Comparison of ENCODE assay signal across 8 cellular contexts in the genomic region with DNA sequence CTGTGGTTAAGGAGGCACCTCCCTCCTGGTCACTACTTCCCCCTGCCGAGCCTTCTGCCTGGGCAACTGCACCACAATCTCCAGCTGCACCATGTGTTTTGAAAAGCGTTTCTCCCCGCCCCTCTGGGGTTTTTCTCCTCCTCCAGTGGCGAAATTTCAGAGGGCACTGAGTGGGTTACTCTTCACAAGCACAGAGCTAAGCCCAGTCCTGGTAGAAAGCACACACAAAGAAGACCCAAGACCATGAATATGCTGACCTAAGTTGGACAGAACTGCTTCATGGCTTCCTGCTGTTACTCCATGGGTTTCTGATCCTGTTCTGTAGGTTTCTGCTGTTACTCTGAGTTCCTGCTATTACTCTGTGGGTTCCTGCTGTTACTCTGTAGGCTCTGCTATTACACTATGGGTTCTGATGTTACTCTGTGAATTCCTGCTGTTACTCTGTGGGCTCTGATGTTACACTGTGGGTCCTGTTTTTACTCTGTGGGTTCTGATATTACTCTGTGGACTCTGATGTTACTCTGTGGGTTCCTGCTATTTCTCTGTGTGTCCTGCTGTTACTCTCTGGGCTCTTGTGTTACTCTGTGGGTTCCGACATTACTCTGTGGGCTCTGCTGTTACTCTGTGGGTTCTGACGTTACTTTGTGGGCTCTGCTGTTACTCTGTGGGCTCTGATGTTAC.
DNase-seq lines count a peak whose midpoint lies in the region; ATAC-seq and TF ChIP-seq lines count a peak whose summit lies in the region.

No MANE protein-coding gene starts in this region.

- no peak overlapping the region for H2BK5ac ChIP-seq in mesenchymal stem cell (ENCODE audit: low read depth, low read length, poor library complexity, severe bottlenecking)

- no peaks in the 10 kb centered on the region for H4K20me1 ChIP-seq in KMS-11 (ENCODE audit: insufficient read depth)

- no peaks in the 10 kb centered on the region for H3K9me3 ChIP-seq in mesenchymal stem cell (ENCODE audit: control insufficient read depth, low read length)

- H3K9ac ChIP-seq in KMS-11 (no peak overlapping the region), mesenchymal stem cell (ENCODE audit: low read length) (peak overlapping the region; percentile 32)

- H3K36me3 ChIP-seq in KMS-11 (ENCODE audit: insufficient read depth) (no peaks in the 10 kb centered on the region), mesenchymal stem cell (ENCODE audit: control insufficient read depth in 1 of 2, insufficient read depth in 2 of 2, low read depth in 1 of 2, low read length in 2 of 2) (no peaks in the 10 kb centered on the region)

- peaks cover 21% of the 10 kb centered on the region for H3K4me1 ChIP-seq in KMS-11 (ENCODE audit: low read depth, poor library complexity, severe bottlenecking)
- peaks cover 2% of the 10 kb centered on the region for H3K4me1 ChIP-seq in mesenchymal stem cell (ENCODE audit: control insufficient read depth, insufficient read depth, low read depth, low read length)

- H3K79me1 ChIP-seq in mesenchymal stem cell (replicated peaks; ENCODE audit: low read length, poor library complexity, severe bottlenecking) = peaks cover 3% of the 10 kb centered on the region

- H4K91ac ChIP-seq in mesenchymal stem cell (ENCODE audit: low read length) = no peak overlapping the region

- no peak overlapping the region for H4K8ac ChIP-seq in mesenchymal stem cell (ENCODE audit: low read length)

- 63% methylated on average over 6 of the region's 6 CpGs for WGBS in mesenchymal stem cell

- H3K4me3 ChIP-seq in KMS-11 (IDR thresholded peaks at IDR 0.05; ENCODE audit: insufficient read depth, low read depth, low read length) (no peak overlapping the region), mesenchymal stem cell (ENCODE audit: insufficient read depth in 1 of 2, low read depth in 1 of 2, low read length in 2 of 2) (no peak overlapping the region)

- no peak overlapping the region for H3K27ac ChIP-seq in KMS-11
- H3K27ac ChIP-seq in mesenchymal stem cell (ENCODE audit: low read length, poor library complexity, severe bottlenecking) = no peak overlapping the region

- no peak overlapping the region for H2BK120ac ChIP-seq in mesenchymal stem cell (ENCODE audit: low read depth, low read length)

- H2AFZ ChIP-seq in KMS-11 (ENCODE audit: low read depth) = no peak overlapping the region
- no peak overlapping the region for H2AFZ ChIP-seq in mesenchymal stem cell (ENCODE audit: low read depth, low read length)

- H3K27me3 Mint-ChIP-seq in activated naive CD8-positive, alpha-beta T cell treated with anti-CD3 and anti-CD28 coated beads, Interleukin-2, amount 50 U/mL, for 24 hours = peaks cover 11% of the 10 kb centered on the region

- H3K4me1 Mint-ChIP-seq in activated naive CD8-positive, alpha-beta T cell treated with anti-CD3 and anti-CD28 coated beads, Interleukin-2, amount 50 U/mL, for 24 hours = peaks cover 32% of the 10 kb centered on the region

- H3K79me2 ChIP-seq in KMS-11 (ENCODE audit: insufficient read depth, low read depth) = no peaks in the 10 kb centered on the region

- no peak overlapping the region for H3K4ac ChIP-seq in mesenchymal stem cell (ENCODE audit: low read depth in 1 of 2, low read length in 2 of 2)

- H3K27me3 ChIP-seq in KMS-11 (ENCODE audit: insufficient read depth, low read depth) (no peaks in the 10 kb centered on the region), mesenchymal stem cell (ENCODE audit: control insufficient read depth in 1 of 2, insufficient read depth in 1 of 2, low read length in 2 of 2) (peaks cover 0 to 5% of the 10 kb centered on the region in 2 experiments)

- peak overlapping the region; percentile 3; the same call in 1 of the 2 replicates for H3K4me2 ChIP-seq in KMS-11
- no peak overlapping the region for H3K4me2 ChIP-seq in mesenchymal stem cell (ENCODE audit: low read length, poor library complexity, severe bottlenecking)

- H3K14ac ChIP-seq in mesenchymal stem cell (ENCODE audit: low read length in 2 of 2) = no peak overlapping the region

- no peak overlapping the region for H2BK15ac ChIP-seq in mesenchymal stem cell (ENCODE audit: low read depth, poor library complexity, severe bottlenecking)

- H3K4me3 Mint-ChIP-seq in activated naive CD8-positive, alpha-beta T cell treated with anti-CD3 and anti-CD28 coated beads, Interleukin-2, amount 50 U/mL, for 24 hours = peak overlapping the region; percentile 69

- H3K18ac ChIP-seq in mesenchymal stem cell (ENCODE audit: low read depth in 1 of 2, low read length in 2 of 2) = no peak overlapping the region

- peak; percentile 30 for ATAC-seq in GM18907 (IDR thresholded peaks at IDR 0.05; ENCODE audit: unreplicated experiment)
- peak; percentile 55 for ATAC-seq in activated naive CD8-positive, alpha-beta T cell treated with anti-CD3 and anti-CD28 coated beads, Interleukin-2, amount 50 U/mL, for 24 hours
- no peak for ATAC-seq in HG03159 (IDR thresholded peaks at IDR 0.05; ENCODE audit: unreplicated experiment)
- ATAC-seq in GM18519 (IDR thresholded peaks at IDR 0.05; ENCODE audit: low FRiP score, unreplicated experiment) = no peak
- ATAC-seq in GM19328 (IDR thresholded peaks at IDR 0.05; ENCODE audit: unreplicated experiment) = no peak

- no peak overlapping the region for H2BK12ac ChIP-seq in mesenchymal stem cell (ENCODE audit: low read length in 2 of 2)

- no peak overlapping the region for H2AK5ac ChIP-seq in mesenchymal stem cell (ENCODE audit: low read length, severe bottlenecking)

- no peak for TF ChIP-seq CTCF in KMS-11 (conservative IDR thresholded peaks at IDR 0.05; ENCODE audit: low read depth, low read length)

- H3K23ac ChIP-seq in mesenchymal stem cell (ENCODE audit: low read length in 2 of 2) = no peak overlapping the region

- peak; percentile 46 for DNase-seq in activated naive CD8-positive, alpha-beta T cell treated with anti-CD3 and anti-CD28 coated beads, Interleukin-2, amount 50 U/mL, for 24 hours
- DNase-seq in mesenchymal stem cell = peak; percentile 15
- no peak for DNase-seq in islet precursor cell

- no peaks in the 10 kb centered on the region for H3K9me3 Mint-ChIP-seq in activated naive CD8-positive, alpha-beta T cell treated with anti-CD3 and anti-CD28 coated beads, Interleukin-2, amount 50 U/mL, for 24 hours

- H3K36me3 Mint-ChIP-seq in activated naive CD8-positive, alpha-beta T cell treated with anti-CD3 and anti-CD28 coated beads, Interleukin-2, amount 50 U/mL, for 24 hours (ENCODE audit: low read depth) = no peaks in the 10 kb centered on the region

- peak overlapping the region; percentile 18 for H3K27ac Mint-ChIP-seq in activated naive CD8-positive, alpha-beta T cell treated with anti-CD3 and anti-CD28 coated beads, Interleukin-2, amount 50 U/mL, for 24 hours

Comparison
In these comparisons a context has a peak if more than half of its experiments do, and no peak if none do; other contexts are left out.
1. ATAC-seq: peak in GM18907 (single experiment) and activated naive CD8-positive, alpha-beta T cell treated with anti-CD3 and anti-CD28 coated beads, Interleukin-2, amount 50 U/mL, for 24 hours (single experiment); none in HG03159 (single experiment), GM18519 (single experiment) and GM19328 (single experiment).